In the genomic region with DNA sequence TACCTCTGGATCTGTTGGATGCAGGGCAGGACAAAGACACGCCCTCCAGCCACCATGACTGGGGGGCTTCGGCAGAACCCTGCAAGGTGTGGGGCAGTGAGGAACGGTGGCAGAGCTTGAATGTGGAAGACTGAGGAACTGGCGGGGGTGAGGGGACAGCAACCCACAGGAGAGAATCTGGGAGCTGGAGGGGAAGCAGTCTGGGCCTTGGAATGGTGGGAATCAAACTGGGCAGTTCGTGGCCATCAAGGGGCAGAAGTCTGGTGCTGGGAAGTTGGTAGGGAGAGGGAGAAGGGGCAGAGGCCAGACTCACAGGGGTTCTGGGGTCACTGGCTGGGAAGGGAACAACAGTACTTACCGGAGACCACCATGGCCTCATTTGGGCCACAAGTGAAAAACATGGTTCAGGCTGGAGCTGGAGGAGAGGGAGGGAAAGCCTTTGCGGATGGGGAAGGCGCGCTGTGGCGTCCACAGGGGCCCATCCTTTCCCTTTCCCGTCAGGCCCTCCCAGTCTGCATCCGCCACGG, we compare ENCODE assay signal across 6 cellular contexts. TPM values are rescaled to one million over a fixed set of nuclear protein-coding genes. Genes with fewer than 3 reads are reported as not detected.
DNase-seq lines count a peak whose midpoint lies in the region; ATAC-seq and TF ChIP-seq lines count a peak whose summit lies in the region.

No MANE protein-coding gene starts in this region.

- no peak overlapping the region for H3K27ac ChIP-seq in endodermal cell (ENCODE audit: low read depth, low read length)
- peak overlapping the region; percentile 93 for H3K27ac ChIP-seq in skeletal muscle tissue (ENCODE audit: low read depth, low read length)

- POLR2A ChIA-PET in activated CD4-positive, alpha-beta T cell treated with anti-CD3 and anti-CD28 coated beads, Interleukin-2, amount 10 ng/mL, durations not matched to agents 7 days and 5 days (lab: Charles Lee) = no interaction called here

- peak overlapping the region; percentile 85 for H3K27ac Mint-ChIP-seq in activated CD4-positive, alpha-beta T cell treated with anti-CD3 and anti-CD28 coated beads, Interleukin-2, amount 10 ng/mL, durations not matched to agents 7 days and 5 days
- peak overlapping the region; percentile 91 for H3K27ac Mint-ChIP-seq in endodermal cell

- peaks cover 5% of the 10 kb centered on the region for H3K4me1 ChIP-seq in endodermal cell (ENCODE audit: control insufficient read depth, insufficient read depth, low read length)
- peaks cover 31 to 47% (median 33%) of the 10 kb centered on the region in 3 donors for H3K4me1 ChIP-seq in skeletal muscle tissue (ENCODE audit: control insufficient read depth in 3 of 3, insufficient read depth in 3 of 3, low read length in 3 of 3)

- WGBS in endodermal cell (ENCODE audit: insufficient coverage in 1 of 2, insufficient read length in 1 of 2), 2 experiments = 27 to 31% methylated on average over 7 to 13 of the region's 13 CpGs

- no peaks in the 10 kb centered on the region for H3K27me3 Mint-ChIP-seq in activated CD4-positive, alpha-beta T cell treated with anti-CD3 and anti-CD28 coated beads, Interleukin-2, amount 10 ng/mL, durations not matched to agents 7 days and 5 days
- no peaks in the 10 kb centered on the region for H3K27me3 Mint-ChIP-seq in endodermal cell (ENCODE audit: insufficient read depth)

- H3K9ac ChIP-seq in endodermal cell (ENCODE audit: extremely low read depth, low read length, poor library complexity, severe bottlenecking) (peak overlapping the region; percentile 99), skeletal muscle tissue (ENCODE audit: low read depth in 1 of 3, low read length in 3 of 3) (peak overlapping the region; percentile 87 to 95 (median 91))

- H3K36me3 ChIP-seq in endodermal cell (ENCODE audit: control insufficient read depth, insufficient read depth, low read length) = peaks cover 55% of the 10 kb centered on the region
- H3K36me3 ChIP-seq in skeletal muscle tissue (ENCODE audit: control insufficient read depth in 3 of 3, insufficient read depth in 3 of 3, low read length in 3 of 3) = peaks cover 38 to 48% (median 44%) of the 10 kb centered on the region in 3 donors

- H3K36me3 Mint-ChIP-seq in activated CD4-positive, alpha-beta T cell treated with anti-CD3 and anti-CD28 coated beads, Interleukin-2, amount 10 ng/mL, durations not matched to agents 7 days and 5 days (ENCODE audit: low read depth) = peaks cover 66% of the 10 kb centered on the region
- peaks cover 57% of the 10 kb centered on the region for H3K36me3 Mint-ChIP-seq in endodermal cell (ENCODE audit: low read depth)

- DNase-seq in activated CD4-positive, alpha-beta T cell treated with anti-CD3 and anti-CD28 coated beads, Interleukin-2, amount 10 ng/mL, durations not matched to agents 7 days and 5 days = no peak
- no peak for DNase-seq in activated CD4-positive, alpha-beta T cell treated with anti-CD3 and anti-CD28 coated beads, Interleukin-2, amount 50 U/mL, for 1 hour
- no peak for DNase-seq in endodermal cell

- H3K4me3 ChIP-seq in endodermal cell (ENCODE audit: low read length) (peak overlapping the region; percentile 94), skeletal muscle tissue (ENCODE audit: low read length in 3 of 3) (peak overlapping the region; percentile 85 to 94 (median 89))

- H3K27me3 ChIP-seq in endodermal cell (ENCODE audit: control insufficient read depth, insufficient read depth, low read length, poor library complexity, severe bottlenecking) = no peaks in the 10 kb centered on the region
- no peaks in the 10 kb centered on the region for H3K27me3 ChIP-seq in skeletal muscle tissue (ENCODE audit: control insufficient read depth in 3 of 3, insufficient read depth in 3 of 3, low read length in 3 of 3)

- peak overlapping the region; percentile 87 for H3K4me3 Mint-ChIP-seq in activated CD4-positive, alpha-beta T cell treated with anti-CD3 and anti-CD28 coated beads, Interleukin-2, amount 10 ng/mL, durations not matched to agents 7 days and 5 days
- H3K4me3 Mint-ChIP-seq in endodermal cell = peak overlapping the region; percentile 98

- H3K4me1 Mint-ChIP-seq in activated CD4-positive, alpha-beta T cell treated with anti-CD3 and anti-CD28 coated beads, Interleukin-2, amount 10 ng/mL, durations not matched to agents 7 days and 5 days = peaks cover 84% of the 10 kb centered on the region
- peaks cover 26% of the 10 kb centered on the region for H3K4me1 Mint-ChIP-seq in endodermal cell

- no peaks in the 10 kb centered on the region for H3K9me3 ChIP-seq in endodermal cell (ENCODE audit: control insufficient read depth, low read length)
- H3K9me3 ChIP-seq in skeletal muscle tissue (ENCODE audit: control insufficient read depth in 3 of 3, low read length in 3 of 3) = no peaks in the 10 kb centered on the region

- CTCF ChIA-PET in activated CD4-positive, alpha-beta T cell treated with anti-CD3 and anti-CD28 coated beads, Interleukin-2, amount 10 ng/mL, durations not matched to agents 7 days and 5 days (lab: Charles Lee) = interaction anchor here (0.8 to 2.1 kb wide), 5 partner anchors 9 to 52 kb away, joined by 3 to 7 read pairs (median 4); no protein-coding TSS in a partner anchor

- ATAC-seq in HG02588 (IDR thresholded peaks at IDR 0.05; ENCODE audit: unreplicated experiment) (no peak), HG02623 (IDR thresholded peaks at IDR 0.05; ENCODE audit: unreplicated experiment) (no peak)

- no peak for TF ChIP-seq CTCF in endodermal cell (conservative IDR thresholded peaks at IDR 0.05)

- H3K9me3 Mint-ChIP-seq in activated CD4-positive, alpha-beta T cell treated with anti-CD3 and anti-CD28 coated beads, Interleukin-2, amount 10 ng/mL, durations not matched to agents 7 days and 5 days = peaks cover 4% of the 10 kb centered on the region
- H3K9me3 Mint-ChIP-seq in endodermal cell = no peaks in the 10 kb centered on the region

RNA-seq across cellular contexts. Expression of a gene that starts 0.6 kb away (rescaled TPM):
- 100 to 1,000 TPM; 199 to 213 TPM for total RNA-seq in activated CD4-positive, alpha-beta T cell treated with anti-CD3 and anti-CD28 coated beads, Interleukin-2, amount 10 ng/mL, durations not matched to agents 7 days and 5 days
- total RNA-seq in endodermal cell (100 to 1,000 TPM; 121 to 141 TPM), skeletal muscle tissue (44.9 TPM)
- polyA plus RNA-seq in endodermal cell (2013, experiment 1 of 2) = 119 TPM
- polyA plus RNA-seq in endodermal cell (2013, experiment 2 of 2) = 111 TPM

RNA-seq across cellular contexts. Expression of a gene that starts 2.5 kb away (rescaled TPM):
- total RNA-seq in activated CD4-positive, alpha-beta T cell treated with anti-CD3 and anti-CD28 coated beads, Interleukin-2, amount 10 ng/mL, durations not matched to agents 7 days and 5 days = 10 to 100 TPM; 30.5 to 34.9 TPM
- 100 to 1,000 TPM; 102 to 136 TPM for total RNA-seq in endodermal cell
- polyA plus RNA-seq in endodermal cell (2013, experiment 1 of 2) = 51.3 TPM
- polyA plus RNA-seq in endodermal cell (2013, experiment 2 of 2) = 74.4 TPM
- 4.2 TPM for total RNA-seq in skeletal muscle tissue

RNA-seq across cellular contexts. Expression of a gene that starts 21.7 kb away (rescaled TPM):
- total RNA-seq in activated CD4-positive, alpha-beta T cell treated with anti-CD3 and anti-CD28 coated beads, Interleukin-2, amount 10 ng/mL, durations not matched to agents 7 days and 5 days = 1,000 to 10,000 TPM; 1,494 to 1,661 TPM
- total RNA-seq in endodermal cell = 1,000 to 10,000 TPM; 1,504 to 1,815 TPM
- polyA plus RNA-seq in endodermal cell (2013, experiment 1 of 2) = 2,363 TPM
- 2,162 TPM for polyA plus RNA-seq in endodermal cell (2013, experiment 2 of 2)
- total RNA-seq in skeletal muscle tissue = 317 TPM

RNA-seq across cellular contexts. Expression of a gene that starts 24.8 kb away (rescaled TPM):
- 10 to 100 TPM; 46.8 to 53.2 TPM for total RNA-seq in activated CD4-positive, alpha-beta T cell treated with anti-CD3 and anti-CD28 coated beads, Interleukin-2, amount 10 ng/mL, durations not matched to agents 7 days and 5 days
- total RNA-seq in endodermal cell = 10 to 100 TPM; 79.0 to 95.1 TPM
- 80.0 TPM for polyA plus RNA-seq in endodermal cell (2013, experiment 1 of 2)
- 74.0 TPM for polyA plus RNA-seq in endodermal cell (2013, experiment 2 of 2)
- 5.2 TPM for total RNA-seq in skeletal muscle tissue

RNA-seq across cellular contexts. Expression of a gene that starts 51.1 kb away (rescaled TPM):
- 10 to 100 TPM; 43.1 to 58.8 TPM for total RNA-seq in activated CD4-positive, alpha-beta T cell treated with anti-CD3 and anti-CD28 coated beads, Interleukin-2, amount 10 ng/mL, durations not matched to agents 7 days and 5 days
- total RNA-seq in endodermal cell = 10 to 100 TPM; 37.1 TPM
- polyA plus RNA-seq in endodermal cell (2013, experiment 1 of 2) = 72.2 TPM
- polyA plus RNA-seq in endodermal cell (2013, experiment 2 of 2) = 59.2 TPM
- total RNA-seq in skeletal muscle tissue = 3.7 TPM
